1 cellular context compared by ENCODE assay signal in genomic region chr11:111528557-111528956, GRCh38.
TF ChIP-seq lines count a peak whose summit lies in the region.

No MANE protein-coding gene starts in this region.

TF ChIP-seq in HCT116, 20 proteins besides CTCF, POLR2A, EP300 and RAD21 (continued from another document):
- TF ChIP-seq REST (IDR thresholded peaks at IDR 0.05; ENCODE audit: low read depth), result no peak
- TF ChIP-seq ATF3 (IDR thresholded peaks at IDR 0.05), result no peak
- no peak for TF ChIP-seq MAX (IDR thresholded peaks at IDR 0.05)
- TF ChIP-seq EZH2 (IDR thresholded peaks at IDR 0.05), result no peak
- no peak for TF ChIP-seq FOSL1 (IDR thresholded peaks at IDR 0.05; ENCODE audit: low read depth)
- no peak for TF ChIP-seq JUND (IDR thresholded peaks at IDR 0.05)
- TF ChIP-seq SRF (IDR thresholded peaks at IDR 0.05; ENCODE audit: low read depth), result no peak
- no peak for TF ChIP-seq SIN3A (IDR thresholded peaks at IDR 0.05; ENCODE audit: low read depth)
- TF ChIP-seq CEBPB (IDR thresholded peaks at IDR 0.05; ENCODE audit: low read depth), result no peak
- no peak for TF ChIP-seq POLR2AphosphoS5 (IDR thresholded peaks at IDR 0.05; ENCODE audit: low read depth, low read length)
